Comparison of ENCODE assay signal across 12 cellular contexts in the genomic region with DNA sequence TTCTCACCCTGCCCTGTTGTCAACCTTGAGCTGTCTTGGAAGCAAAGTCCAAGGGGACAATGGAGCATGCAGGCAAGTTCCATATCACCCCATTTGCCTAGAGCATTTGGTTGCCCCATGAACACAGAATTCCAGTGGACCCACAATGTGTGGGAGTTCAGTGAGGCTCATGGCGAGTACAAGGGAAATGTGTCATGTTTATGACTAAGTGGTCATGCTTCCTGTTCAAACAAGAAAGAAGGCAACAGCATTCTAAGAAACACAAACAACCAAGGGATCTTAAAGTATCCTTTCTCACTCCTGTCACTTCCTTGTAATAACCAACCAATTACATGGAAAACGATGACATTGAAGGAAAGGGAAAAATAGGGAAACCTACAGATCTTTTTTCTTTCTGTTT.
DNase-seq lines count a peak whose midpoint lies in the region; ATAC-seq and TF ChIP-seq lines count a peak whose summit lies in the region.
"Had no signal": no experiment of that assay in that cellular context is flagged by ENCODE, and none has a peak within 500 bp of the region (broad histone marks: within the 10 kb centered on the region; RNA-seq: fewer than 3 reads in every experiment).

No MANE protein-coding gene starts in this region.

- H3K79me2 ChIP-seq in GM23248 (ENCODE audit: insufficient read depth), result no peaks in the 10 kb centered on the region
- H3K79me2 ChIP-seq in fibroblast of lung (ENCODE audit: control insufficient read depth, insufficient read depth, low read length), result no peaks in the 10 kb centered on the region

- H4K20me1 ChIP-seq in GM23248 (ENCODE audit: insufficient read depth), result no peaks in the 10 kb centered on the region
- no peaks in the 10 kb centered on the region for H4K20me1 ChIP-seq in fibroblast of lung (ENCODE audit: control insufficient read depth, extremely low read depth, insufficient read depth, low read length)

- POLR2A ChIA-PET in RWPE1 (lab: Yijun Ruan, JAX; ENCODE audit: low non-redundant PET), result no interaction called here

- no peaks in the 10 kb centered on the region for H3K27me3 ChIP-seq in GM23248 (replicated peaks; ENCODE audit: insufficient read depth)
- H3K27me3 ChIP-seq in fibroblast of lung (ENCODE audit: control insufficient read depth, insufficient read depth, low read length), result no peaks in the 10 kb centered on the region
- H3K27me3 ChIP-seq in skeletal muscle satellite cell (ENCODE audit: control insufficient read depth, insufficient read depth, low read length), result no peaks in the 10 kb centered on the region
- H3K27me3 ChIP-seq: right atrium auricular region had no signal

- DNase-seq in GM23248, result peak; percentile 94
- DNase-seq in RWPE1 (ENCODE audit: low spot score), result peak; percentile 77
- peak; percentile 79 to 98 for DNase-seq in fibroblast of lung (ENCODE audit: low read depth in 2 of 2)
- no peak for DNase-seq in posterior cingulate gyrus
- no peak for DNase-seq in NCI-H2081 (lab: John Stamatoyannopoulos, UW)
- no peak for DNase-seq in GM19240 (ENCODE audit: insufficient read length, low spot score)
- DNase-seq: activated CD8-positive, alpha-beta T cell treated with anti-CD3 and anti-CD28 coated beads for 36 hours; central memory CD4-positive, alpha-beta T cell; NCI-H1092 had no signal

- H3F3A ChIP-seq in GM23248 (ENCODE audit: insufficient read depth), result peaks cover 23% of the 10 kb centered on the region; the same call in 1 of the 2 replicates

- ATAC-seq in HG03571 (IDR thresholded peaks at IDR 0.05; ENCODE audit: unreplicated experiment), result no peak
- ATAC-seq: activated CD8-positive, alpha-beta T cell treated with anti-CD3 and anti-CD28 coated beads for 36 hours had no signal

- no peak for TF ChIP-seq CTCF in RWPE1 (conservative IDR thresholded peaks at IDR 0.05; ENCODE audit: low read depth)
- TF ChIP-seq CTCF in fibroblast of lung (conservative IDR thresholded peaks at IDR 0.05 in 1 of 2, IDR thresholded peaks at IDR 0.05 in 1 of 2; ENCODE audit: low read depth in 1 of 2, low read length in 2 of 2), result no peak

- H3K9me3 ChIP-seq in GM23248 (ENCODE audit: low read depth) (no peaks in the 10 kb centered on the region), fibroblast of lung (ENCODE audit: control insufficient read depth, insufficient read depth, low read depth, low read length) (no peaks in the 10 kb centered on the region), skeletal muscle satellite cell (replicated peaks; ENCODE audit: low read length) (no peaks in the 10 kb centered on the region)
- H3K9me3 ChIP-seq: right atrium auricular region had no signal

- CTCF ChIA-PET in RWPE1 (lab: Yijun Ruan, JAX), result interaction anchor here (0.7 kb wide), 1 partner anchor 860 kb away, joined by 4 read pairs; no protein-coding TSS in a partner anchor

- no peaks in the 10 kb centered on the region for H3K9me2 ChIP-seq in GM23248 (ENCODE audit: insufficient read depth)

- H3K4me1 ChIP-seq in GM23248 (ENCODE audit: insufficient read depth), result peaks cover 29% of the 10 kb centered on the region
- peaks cover 15% of the 10 kb centered on the region for H3K4me1 ChIP-seq in fibroblast of lung (ENCODE audit: control insufficient read depth, extremely low read depth, insufficient read depth, low read length)
- peaks cover 39% of the 10 kb centered on the region for H3K4me1 ChIP-seq in skeletal muscle satellite cell (ENCODE audit: control insufficient read depth, insufficient read depth, low read length)
- H3K4me1 ChIP-seq: right atrium auricular region had no signal

- H2AFZ ChIP-seq in GM23248 (no peak overlapping the region), fibroblast of lung (ENCODE audit: low read length) (no peak overlapping the region)

- H3K4me2 ChIP-seq in GM23248 (ENCODE audit: unreplicated experiment), result peak overlapping the region; percentile 38
- H3K4me2 ChIP-seq in fibroblast of lung (ENCODE audit: extremely low read depth, insufficient read depth, low read length), result no peak overlapping the region
- peak overlapping the region; percentile 52 for H3K4me2 ChIP-seq in skeletal muscle satellite cell (ENCODE audit: low read length)

- in situ Hi-C loops in GM23248 (cut with MboI), result no loop called here

- peak overlapping the region; percentile 49 for H3K27ac ChIP-seq in GM23248
- peak overlapping the region; percentile 69 for H3K27ac ChIP-seq in RWPE1
- H3K27ac ChIP-seq in fibroblast of lung (ENCODE audit: insufficient read depth, low read length), result peak overlapping the region; percentile 75
- H3K27ac ChIP-seq: right atrium auricular region had no signal

- WGBS in GM23248 (ENCODE audit: low coverage in 1 of 2, low lambda C conversion rate in 2 of 2, missing lambda C conversion rate in 2 of 2), 2 experiments, result 5 to 10% methylated on average over 2 of the region's 2 CpGs

- H3K4me3 ChIP-seq in GM23248, result no peak overlapping the region
- H3K4me3 ChIP-seq in fibroblast of lung (replicated peaks in 1 of 4; ENCODE audit: control extremely low read depth in 1 of 4, insufficient read depth in 1 of 4, low read depth in 3 of 4, low read length in 4 of 4), result no peak overlapping the region
- peak overlapping the region; percentile 12 for H3K4me3 ChIP-seq in skeletal muscle satellite cell (ENCODE audit: low read length)
- H3K4me3 ChIP-seq: right atrium auricular region had no signal

- no peak overlapping the region for H3K9ac ChIP-seq in GM23248
- H3K9ac ChIP-seq in fibroblast of lung (ENCODE audit: insufficient read depth, low read length), result no peak overlapping the region
- H3K9ac ChIP-seq in skeletal muscle satellite cell (ENCODE audit: low read depth, low read length), result peak overlapping the region; percentile 82

- intact Hi-C loops in posterior cingulate gyrus (cut with DNase I), result no loop called here

- H3K36me3 ChIP-seq in GM23248 (ENCODE audit: low read depth), result no peaks in the 10 kb centered on the region
- H3K36me3 ChIP-seq in fibroblast of lung (ENCODE audit: control insufficient read depth, insufficient read depth, low read length), result no peaks in the 10 kb centered on the region
- no peaks in the 10 kb centered on the region for H3K36me3 ChIP-seq in skeletal muscle satellite cell (ENCODE audit: insufficient read depth, low read length)
- H3K36me3 ChIP-seq: right atrium auricular region had no signal

Comparison
In these comparisons a context has a peak if more than half of its experiments do, and no peak if none do; other contexts are left out.
1. DNase-seq: peak in GM23248 (single experiment), RWPE1 (single experiment) and fibroblast of lung (2 of 2); none in posterior cingulate gyrus (0 of 10), NCI-H2081 (0 of 2) and GM19240 (single experiment).
2. Peak in every context shown above with its lines, with median percentiles within 50 percentile points of each other: H3K27ac ChIP-seq.